ENCODE assay signal across 20 cellular contexts in the genomic region with DNA sequence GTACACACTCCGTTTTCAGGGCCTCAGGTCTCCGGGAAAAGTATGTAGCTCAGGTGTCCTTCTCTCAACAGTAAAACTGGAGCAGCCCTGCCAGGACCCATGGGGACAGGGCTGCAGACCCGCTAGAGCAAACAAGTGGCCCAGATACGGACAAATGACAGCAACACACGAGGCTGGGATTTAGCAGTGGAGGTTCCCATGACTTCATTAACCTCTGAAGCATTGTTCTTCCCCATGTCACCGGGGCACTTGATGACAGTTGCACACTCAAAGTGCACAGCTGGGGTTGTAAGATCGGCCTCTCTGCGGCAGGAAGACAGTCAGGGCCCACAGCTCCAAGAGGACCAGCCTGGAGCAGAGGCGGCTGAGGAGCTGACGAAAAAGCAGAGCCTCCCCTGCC.
"Had no signal": no experiment of that assay in that cellular context is flagged by ENCODE, and none has a peak within 500 bp of the region (broad histone marks: within the 10 kb centered on the region; RNA-seq: fewer than 3 reads in every experiment).

No MANE protein-coding gene starts in this region.

- H3K27me3 ChIP-seq: esophagus squamous epithelium, gastroesophageal sphincter, hepatocyte, pancreas, right lobe of liver, suprapubic skin, thyroid gland, upper lobe of left lung, uterus had no signal

- H3K4me1 ChIP-seq: esophagus squamous epithelium, gastroesophageal sphincter, pancreas, right lobe of liver, suprapubic skin, thyroid gland, upper lobe of left lung, uterus had no signal

- H3K4me3 Mint-ChIP-seq: effector memory CD8-positive, alpha-beta T cell; naive thymus-derived CD8-positive, alpha-beta T cell; stimulated activated effector memory CD8-positive, alpha-beta T cell treated with anti-CD3 and anti-CD28 coated beads, Interleukin-12 subunit alpha, Interleukin-12 subunit beta, amount 100 ng/mL, for 72 hours had no signal

- H3K4me1 Mint-ChIP-seq: naive thymus-derived CD8-positive, alpha-beta T cell; stimulated activated effector memory CD8-positive, alpha-beta T cell treated with anti-CD3 and anti-CD28 coated beads, Interleukin-12 subunit alpha, Interleukin-12 subunit beta, amount 100 ng/mL, for 72 hours had no signal

- H3K27ac Mint-ChIP-seq: effector memory CD8-positive, alpha-beta T cell; naive thymus-derived CD8-positive, alpha-beta T cell; progenitor cell of endocrine pancreas; stimulated activated effector memory CD8-positive, alpha-beta T cell treated with anti-CD3 and anti-CD28 coated beads, Interleukin-12 subunit alpha, Interleukin-12 subunit beta, amount 100 ng/mL, for 72 hours had no signal

- H3K9me3 ChIP-seq: esophagus squamous epithelium, gastroesophageal sphincter, mucosa of descending colon, pancreas, right lobe of liver, suprapubic skin, thyroid gland, upper lobe of left lung, uterus had no signal

- H3K36me3 ChIP-seq: esophagus squamous epithelium, gastroesophageal sphincter, pancreas, right lobe of liver, suprapubic skin, thyroid gland, upper lobe of left lung, uterus had no signal

- H3K79me2 ChIP-seq: hepatocyte had no signal

- H3K4me2 ChIP-seq: hepatocyte had no signal

- ATAC-seq: effector memory CD8-positive, alpha-beta T cell; gastroesophageal sphincter; mucosa of descending colon; naive thymus-derived CD8-positive, alpha-beta T cell; pancreas; right lobe of liver; stimulated activated effector memory CD8-positive, alpha-beta T cell treated with anti-CD3 and anti-CD28 coated beads, Interleukin-12 subunit alpha, Interleukin-12 subunit beta, amount 100 ng/mL, for 72 hours; stimulated activated naive CD8-positive, alpha-beta T cell treated with anti-CD3 and anti-CD28 coated beads, Interleukin-15, Interleukin-2, amounts not matched to agents 100 U/mL and 50 U/mL, for 24 hours had no signal

- H3K4me3 ChIP-seq: esophagus squamous epithelium, gastroesophageal sphincter, hepatocyte, mucosa of descending colon, pancreas, right lobe of liver, suprapubic skin, thyroid gland, upper lobe of left lung, uterus had no signal

- H3K36me3 Mint-ChIP-seq: naive thymus-derived CD8-positive, alpha-beta T cell; stimulated activated effector memory CD8-positive, alpha-beta T cell treated with anti-CD3 and anti-CD28 coated beads, Interleukin-12 subunit alpha, Interleukin-12 subunit beta, amount 100 ng/mL, for 72 hours had no signal

- DNase-seq: effector memory CD8-positive, alpha-beta T cell; esophagus squamous epithelium; foreskin fibroblast; mammary epithelial cell; mucosa of descending colon; naive thymus-derived CD8-positive, alpha-beta T cell; occipital lobe; pancreas; right lobe of liver; stimulated activated CD4-positive, alpha-beta T cell treated with anti-CD3 and anti-CD28 coated beads, Interleukin-4, amount 100 ng/mL, for 1 hour; stimulated activated CD8-positive, alpha-beta memory T cell treated with anti-CD3 and anti-CD28 coated beads, Interleukin-4, amount 100 ng/mL, for 48 hours; stimulated activated naive CD8-positive, alpha-beta T cell treated with anti-CD3 and anti-CD28 coated beads, Interleukin-15, Interleukin-2, amounts not matched to agents 100 U/mL and 50 U/mL, for 24 hours; thyroid gland; upper lobe of left lung; uterus had no signal

- H3K9me3 Mint-ChIP-seq: effector memory CD8-positive, alpha-beta T cell; naive thymus-derived CD8-positive, alpha-beta T cell; stimulated activated effector memory CD8-positive, alpha-beta T cell treated with anti-CD3 and anti-CD28 coated beads, Interleukin-12 subunit alpha, Interleukin-12 subunit beta, amount 100 ng/mL, for 72 hours had no signal

- H3K27ac ChIP-seq: esophagus squamous epithelium, gastroesophageal sphincter, hepatocyte, pancreas, right lobe of liver, suprapubic skin, thyroid gland, upper lobe of left lung, uterus had no signal
